ENCODE assay signal across 8 cellular contexts in the genomic region with DNA sequence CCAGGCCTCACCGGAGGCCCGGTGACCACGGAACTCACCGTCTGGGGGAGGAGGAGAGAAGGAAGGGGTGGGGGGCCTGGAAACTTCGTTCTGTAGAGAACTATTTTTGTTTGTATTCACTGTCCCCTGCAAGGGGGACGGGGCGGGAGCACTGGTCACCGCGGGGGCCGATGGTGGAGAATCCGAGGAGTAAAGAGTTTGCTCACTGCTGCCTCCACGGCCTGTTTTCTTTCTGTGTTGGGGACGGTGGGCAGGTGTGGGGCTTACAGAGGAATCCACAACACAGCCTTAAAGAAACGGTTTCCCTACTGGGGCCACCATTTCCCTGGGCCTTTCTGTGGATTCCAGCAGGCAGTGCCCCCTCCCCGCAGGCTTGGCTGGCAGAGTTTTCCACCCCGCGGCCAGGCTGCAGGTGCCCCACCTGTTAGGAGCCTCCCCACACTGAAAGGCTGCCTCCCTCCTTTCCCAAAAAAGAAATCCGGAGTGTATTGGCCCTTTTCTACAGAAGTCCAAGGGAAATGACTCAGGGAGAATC.
A peak's percentile ranks its signal among the peaks of the same experiment; 100 is the strongest.
DNase-seq lines count a peak whose midpoint lies in the region; ATAC-seq and TF ChIP-seq lines count a peak whose summit lies in the region.

No MANE protein-coding gene starts in this region.

- CTCF ChIA-PET in OCI-LY7 (lab: Charles Lee; ENCODE audit: unreplicated experiment) = no interaction called here

- H4K20me1 ChIP-seq in OCI-LY7 (ENCODE audit: insufficient read depth, low read length) = no peaks in the 10 kb centered on the region

- H3K4me3 ChIP-seq in GM06990 (replicated peaks; ENCODE audit: low read depth, low read length) = peak overlapping the region; percentile 69
- H3K4me3 ChIP-seq in OCI-LY7 (ENCODE audit: low read depth, low read length, poor library complexity, severe bottlenecking) = peak overlapping the region; percentile 69
- peak overlapping the region; percentile 79 for H3K4me3 ChIP-seq in endodermal cell (ENCODE audit: low read length)
- peak overlapping the region; percentile 37 for H3K4me3 ChIP-seq in parathyroid adenoma (ENCODE audit: low read depth, low read length)

- peak overlapping the region; percentile 70 for H3K4me3 Mint-ChIP-seq in endodermal cell

- H3K27me3 ChIP-seq in GM06990 (replicated peaks; ENCODE audit: control insufficient read depth, insufficient read depth, low read length) (peaks cover 1% of the 10 kb centered on the region; the same call in 1 of the 2 replicates), endodermal cell (ENCODE audit: control insufficient read depth, insufficient read depth, low read length, poor library complexity, severe bottlenecking) (peaks cover 53% of the 10 kb centered on the region), parathyroid adenoma (ENCODE audit: control insufficient read depth, insufficient read depth, low read length) (no peaks in the 10 kb centered on the region)

- no peaks in the 10 kb centered on the region for H3K9me3 Mint-ChIP-seq in endodermal cell

- peaks cover 17% of the 10 kb centered on the region for H3K4me1 ChIP-seq in OCI-LY7 (ENCODE audit: insufficient read depth, low read length, poor library complexity, severe bottlenecking)
- H3K4me1 ChIP-seq in endodermal cell (ENCODE audit: control insufficient read depth, insufficient read depth, low read length) = no peaks in the 10 kb centered on the region
- no peaks in the 10 kb centered on the region for H3K4me1 ChIP-seq in parathyroid adenoma

- WGBS in endodermal cell (ENCODE audit: insufficient coverage in 1 of 2, insufficient read length in 1 of 2), 2 experiments = 15 to 33% methylated on average over 5 to 18 of the region's 18 CpGs

- no TSS peak for BruUV-seq in OCI-LY7 (replicated peaks; lab: Mats Ljungman, UMichigan)

- peaks cover 42% of the 10 kb centered on the region for H3K27me3 Mint-ChIP-seq in endodermal cell (ENCODE audit: insufficient read depth)

- H3K36me3 ChIP-seq in GM06990 (ENCODE audit: control insufficient read depth, insufficient read depth, low read length) (no peaks in the 10 kb centered on the region), OCI-LY7 (ENCODE audit: insufficient read depth, low read length) (no peaks in the 10 kb centered on the region), endodermal cell (ENCODE audit: control insufficient read depth, insufficient read depth, low read length) (no peaks in the 10 kb centered on the region), parathyroid adenoma (ENCODE audit: control insufficient read depth, insufficient read depth, low read length) (no peaks in the 10 kb centered on the region)

- intact Hi-C loops in OCI-LY7 (cut with micrococcal nuclease; ENCODE audit: unreplicated experiment) = no loop called here

- H3K27ac ChIP-seq in OCI-LY7 (ENCODE audit: low read depth, low read length, poor library complexity, severe bottlenecking) (no peak overlapping the region), endodermal cell (ENCODE audit: low read depth, low read length) (no peak overlapping the region), parathyroid adenoma (no peak overlapping the region)

- peak overlapping the region; percentile 5 for H3K9ac ChIP-seq in endodermal cell (ENCODE audit: extremely low read depth, low read length, poor library complexity, severe bottlenecking)
- no peak overlapping the region for H3K9ac ChIP-seq in parathyroid adenoma

- H3K36me3 Mint-ChIP-seq in endodermal cell (ENCODE audit: low read depth) = no peaks in the 10 kb centered on the region

- H3K79me2 ChIP-seq in OCI-LY7 (ENCODE audit: insufficient read depth, low read depth, low read length) = no peaks in the 10 kb centered on the region
- no peaks in the 10 kb centered on the region for H3K79me2 ChIP-seq in parathyroid adenoma

- H3K27ac Mint-ChIP-seq in endodermal cell = peak overlapping the region; percentile 23

- no peaks in the 10 kb centered on the region for H3K4me1 Mint-ChIP-seq in endodermal cell

- H2AFZ ChIP-seq in OCI-LY7 (ENCODE audit: low read length) (peak overlapping the region; percentile 50; the same call in 1 of the 2 replicates), parathyroid adenoma (no peak overlapping the region)

- TF ChIP-seq CTCF in GM06990 (IDR thresholded peaks at IDR 0.05; ENCODE audit: insufficient read depth, low read length, poor library complexity, severe bottlenecking) (peak; percentile 12), OCI-LY7 (conservative IDR thresholded peaks at IDR 0.05; ENCODE audit: low read length) (0 out of 2 replicates have a peak, but pooled peaks have one; percentile 32), endodermal cell (conservative IDR thresholded peaks at IDR 0.05) (peak; percentile 35), parathyroid adenoma (IDR thresholded peaks at IDR 0.05) (no peak)

- POLR2A ChIA-PET in OCI-LY7 (lab: Charles Lee) = no interaction called here

- H3K9me3 ChIP-seq in OCI-LY7 (ENCODE audit: low read length) (no peaks in the 10 kb centered on the region), endodermal cell (ENCODE audit: control insufficient read depth, low read length) (no peaks in the 10 kb centered on the region), parathyroid adenoma (ENCODE audit: control insufficient read depth, low read length) (no peaks in the 10 kb centered on the region)

- DNase-seq in GM06990 (ENCODE audit: extremely low read depth, insufficient read length) = no peak
- DNase-seq in OCI-LY7 (ENCODE audit: low spot score) = peak; percentile 25
- DNase-seq in endodermal cell = peak; percentile 74
- DNase-seq in midbrain (lab: John Stamatoyannopoulos, UW) = no peak
- no peak for DNase-seq in DMS79 treated with DMSO at 0.1 percent for 48 hours (lab: John Stamatoyannopoulos, UW)
- DNase-seq in HPDE6-E6E7 (ENCODE audit: extremely low spot score) = no peak

- no peak for ATAC-seq in HG03342 (IDR thresholded peaks at IDR 0.05; ENCODE audit: unreplicated experiment)

- H3K4me2 ChIP-seq in OCI-LY7 (ENCODE audit: low read length) (peak overlapping the region; percentile 81), parathyroid adenoma (ENCODE audit: low read length) (peak overlapping the region; percentile 74)

- H3K9me2 ChIP-seq in OCI-LY7 (ENCODE audit: insufficient read depth, low read length) = no peaks in the 10 kb centered on the region

Comparison
In these comparisons a context has a peak if more than half of its experiments do, and no peak if none do; other contexts are left out.
1. DNase-seq: peak in OCI-LY7 (single experiment) and endodermal cell (single experiment); none in GM06990 (single experiment), midbrain (single experiment), DMS79 treated with DMSO at 0.1 percent for 48 hours (single experiment) and HPDE6-E6E7 (single experiment).
2. Peak in every context shown above with its lines, with median percentiles within 50 percentile points of each other: H3K4me3 ChIP-seq.